In genomic region chr10:125235093-125236069, GRCh38 we compare ENCODE assay signal across 20 cellular contexts.
DNase-seq lines count a peak whose midpoint lies in the region; ATAC-seq and TF ChIP-seq lines count a peak whose summit lies in the region.
"Had no signal": no experiment of that assay in that cellular context is flagged by ENCODE, and none has a peak within 500 bp of the region (broad histone marks: within the 10 kb centered on the region; RNA-seq: fewer than 3 reads in every experiment).

No MANE protein-coding gene starts in this region.

- no peak overlapping the region for H3K27ac Mint-ChIP-seq in WTC11
- H3K27ac Mint-ChIP-seq: B cell; CD4-positive, alpha-beta T cell had no signal

- no peak overlapping the region for H3K4me3 Mint-ChIP-seq in WTC11
- H3K4me3 Mint-ChIP-seq: B cell; CD4-positive, alpha-beta T cell had no signal

- H3K4me3 ChIP-seq in epithelial cell of esophagus (ENCODE audit: low read length): no peak overlapping the region
- H3K4me3 ChIP-seq: GM23248, HAP-1 had no signal

- H3K36me3 Mint-ChIP-seq in WTC11: peaks cover 27% of the 10 kb centered on the region

- DNase-seq in NCI-H2171 treated with DMSO at 0.1 percent for 48 hours (lab: John Stamatoyannopoulos, UW) (peak; percentile 12), NCI-H2171 (lab: John Stamatoyannopoulos, UW) (no peak), WTC11 (ENCODE audit: low spot score) (no peak), epithelial cell of esophagus (ENCODE audit: low read depth) (peak; percentile 54)
- no peak for DNase-seq in stimulated activated CD4-positive, alpha-beta T cell treated with anti-CD3 and anti-CD28 coated beads, Interleukin-1b, Interleukin-23, amount 100 ng/mL, for 48 hours
- DNase-seq: Caco-2; CD4-positive, alpha-beta T cell; GDM1; NCI-H1092; NCI-H146; NCI-H2081; NCI-H510A; NCI-H82; SIG-M5 had no signal

- H3K27me3 Mint-ChIP-seq in WTC11 (ENCODE audit: low read depth): no peaks in the 10 kb centered on the region; the same call in 1 of the 2 replicates

- H3K9me3 Mint-ChIP-seq in WTC11: peaks cover 37% of the 10 kb centered on the region

- peaks cover 22% of the 10 kb centered on the region for H3K4me1 Mint-ChIP-seq in WTC11
- H3K4me1 Mint-ChIP-seq: B cell had no signal

- ATAC-seq in WTC11: no peak
- ATAC-seq in GM19452 (IDR thresholded peaks at IDR 0.05; ENCODE audit: unreplicated experiment): no peak
- no peak for ATAC-seq in GM18861 (IDR thresholded peaks at IDR 0.05; ENCODE audit: unreplicated experiment)
- ATAC-seq in GM19351 (IDR thresholded peaks at IDR 0.05; ENCODE audit: unreplicated experiment): no peak

- CTCF ChIA-PET in WTC11 (lab: Charles Lee): no interaction called here

- TF ChIP-seq CTCF in WTC11 (IDR thresholded peaks at IDR 0.05) (no peak), epithelial cell of esophagus (IDR thresholded peaks at IDR 0.05; ENCODE audit: insufficient read depth, low read depth, low read length, missing control alignments) (no peak)

- POLR2A ChIA-PET in WTC11 (lab: Charles Lee): interaction anchor here (0.6 kb wide), 1 partner anchor 96 kb away, joined by 4 read pairs; no protein-coding TSS in a partner anchor

TF ChIP-seq in WTC11, 78 proteins besides CTCF, POLR2A, EP300 and RAD21:
- TF ChIP-seq NFATC4 (CRISPR knock-in tag; IDR thresholded peaks at IDR 0.05) (no peak), FOXK1 (CRISPR knock-in tag; IDR thresholded peaks at IDR 0.05) (no peak), ZNF671 (CRISPR knock-in tag; IDR thresholded peaks at IDR 0.05) (no peak), USF2 (CRISPR knock-in tag; IDR thresholded peaks at IDR 0.05) (peak; percentile 62), SMAD3 (CRISPR knock-in tag; IDR thresholded peaks at IDR 0.05; ENCODE audit: borderline replicate concordance) (no peak)
TF ChIP-seq in WTC11: peak in this region for 1.

Comparison
In these comparisons a context has a peak if more than half of its experiments do, and no peak if none do; other contexts are left out.
1. DNase-seq: peak in NCI-H2171 treated with DMSO at 0.1 percent for 48 hours (single experiment) and epithelial cell of esophagus (single experiment); none in NCI-H2171 (single experiment), WTC11 (single experiment) and stimulated activated CD4-positive, alpha-beta T cell treated with anti-CD3 and anti-CD28 coated beads, Interleukin-1b, Interleukin-23, amount 100 ng/mL, for 48 hours (single experiment).